Comparison of ENCODE assay signal across 19 cellular contexts in the genomic region with DNA sequence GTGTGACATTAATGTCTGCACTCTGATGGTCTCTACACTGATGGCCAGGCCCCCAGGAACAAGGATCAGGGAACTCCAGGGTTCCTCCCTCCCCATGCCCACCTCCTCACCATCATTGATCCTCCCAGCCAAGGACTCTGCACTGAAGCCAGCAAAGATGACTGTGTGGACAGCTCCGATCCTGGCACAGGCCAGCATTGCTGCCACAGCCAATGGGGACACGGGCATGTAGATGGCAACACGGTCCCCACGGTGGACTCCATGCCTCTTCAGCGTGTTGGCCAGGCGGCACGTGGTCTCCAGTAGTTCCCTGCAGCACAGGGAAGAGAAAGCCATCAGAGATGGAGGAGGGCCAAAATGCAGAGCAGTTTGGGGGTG. TPM values are rescaled to one million over a fixed set of nuclear protein-coding genes. Genes with fewer than 3 reads are reported as not detected.
DNase-seq lines count a peak whose midpoint lies in the region; ATAC-seq and TF ChIP-seq lines count a peak whose summit lies in the region.
"Had no signal": no experiment of that assay in that cellular context is flagged by ENCODE, and none has a peak within 500 bp of the region (broad histone marks: within the 10 kb centered on the region; RNA-seq: fewer than 3 reads in every experiment).

No MANE protein-coding gene starts in this region.

- H3K4me1 ChIP-seq in heart left ventricle: peaks cover 16 to 74% (median 49%) of the 10 kb centered on the region in 12 donors
- peaks cover 31% of the 10 kb centered on the region for H3K4me1 ChIP-seq in lower lobe of right lung
- peaks cover 0 to 100% (median 73%) of the 10 kb centered on the region in 4 donors for H3K4me1 ChIP-seq in tibial nerve
- peaks cover 13% of the 10 kb centered on the region for H3K4me1 ChIP-seq in HAP-1

- H3K36me3 ChIP-seq in heart left ventricle (peaks cover 0 to 34% (median 22%) of the 10 kb centered on the region in 9 donors), lower lobe of right lung (peaks cover 23% of the 10 kb centered on the region), tibial nerve (no peaks in the 10 kb centered on the region), HAP-1 (replicated peaks) (no peaks in the 10 kb centered on the region)

- WGBS in heart left ventricle, 4 donors: 60 to 85% (median 78%) methylated on average over 1 to 7 of the region's 7 CpGs
- 73 to 81% methylated on average over 7 of the region's 7 CpGs for WGBS in tibial nerve, 2 donors

- H3K27ac Mint-ChIP-seq in stimulated activated naive CD8-positive, alpha-beta T cell treated with anti-CD3 and anti-CD28 coated beads, Interleukin-15, amount 100 ng/mL, for 72 hours: no peak overlapping the region

- TF ChIP-seq POLR2A in heart left ventricle (IDR thresholded peaks at IDR 0.05) (no peak), tibial nerve (IDR thresholded peaks at IDR 0.05) (no peak)

- H3K4me3 Mint-ChIP-seq in stimulated activated naive CD8-positive, alpha-beta T cell treated with anti-CD3 and anti-CD28 coated beads, Interleukin-15, amount 100 ng/mL, for 72 hours: no peak overlapping the region
- H3K4me3 Mint-ChIP-seq: CD14-positive monocyte had no signal

- ATAC-seq in heart left ventricle (no peak), Right ventricle myocardium superior (ENCODE audit: poor library complexity) (no peak), lower lobe of right lung (no peak)
- ATAC-seq in stimulated activated naive CD8-positive, alpha-beta T cell treated with anti-CD3 and anti-CD28 coated beads, Interleukin-15, amount 100 ng/mL, for 72 hours: no peak
- ATAC-seq: K562 had no signal

- H3K9me3 ChIP-seq in heart left ventricle (no peaks in the 10 kb centered on the region), lower lobe of right lung (no peaks in the 10 kb centered on the region), tibial nerve (no peaks in the 10 kb centered on the region), HAP-1 (no peaks in the 10 kb centered on the region)

- H3K27me3 Mint-ChIP-seq in stimulated activated naive CD8-positive, alpha-beta T cell treated with anti-CD3 and anti-CD28 coated beads, Interleukin-15, amount 100 ng/mL, for 72 hours: no peaks in the 10 kb centered on the region

- H3K27me3 ChIP-seq in heart left ventricle (no peaks in the 10 kb centered on the region), lower lobe of right lung (ENCODE audit: low read depth) (no peaks in the 10 kb centered on the region), tibial nerve (no peaks in the 10 kb centered on the region), HAP-1 (ENCODE audit: low read depth) (no peaks in the 10 kb centered on the region)

- intact Hi-C loops in heart left ventricle (cut with DNase I): loop anchor here in 4 of 10 donors (5.0 kb wide), 2 partner anchors 33 to 37 kb away; no protein-coding TSS in a partner anchor
- intact Hi-C loops in Right ventricle myocardium superior (cut with DNase I): no loop called here
- intact Hi-C loops in lower lobe of right lung (cut with DNase I): no loop called here

- TF ChIP-seq EP300 in tibial nerve (IDR thresholded peaks at IDR 0.05): no peak

- DNase-seq in heart left ventricle: peak in 3 of 5 donors; percentile 25 to 47 (median 30)
- no peak for DNase-seq in Right ventricle myocardium superior
- peak; percentile 22 for DNase-seq in lower lobe of right lung
- no peak for DNase-seq in tibial nerve (ENCODE audit: low spot score in 2 of 2)
- no peak for DNase-seq in stimulated activated naive CD8-positive, alpha-beta T cell treated with anti-CD3 and anti-CD28 coated beads, Interleukin-15, amount 100 ng/mL, for 72 hours
- DNase-seq in NCI-H774 (lab: John Stamatoyannopoulos, UW): no peak
- no peak for DNase-seq in HAP-1 (ENCODE audit: low spot score in 2 of 2)
- DNase-seq: AML-193, DMS79 treated with DMSO at 0.1 percent for 48 hours, HCEC 1CT, NCI-H1092 treated with DMSO at 0.1 percent for 48 hours, NCI-H2081, NCI-H748 treated with DMSO at 0.1 percent for 48 hours, SHP77 treated with DMSO at 0.1 percent for 48 hours had no signal

- H3K4me3 ChIP-seq in heart left ventricle: no peak overlapping the region
- H3K4me3 ChIP-seq in lower lobe of right lung: no peak overlapping the region
- H3K4me3 ChIP-seq in tibial nerve: no peak overlapping the region
- no peak overlapping the region for H3K4me3 ChIP-seq in HAP-1
- H3K4me3 ChIP-seq: K562 had no signal

- no peak overlapping the region for H3K27ac ChIP-seq in heart left ventricle
- peak overlapping the region; percentile 98 for H3K27ac ChIP-seq in cingulate gyrus (ENCODE audit: low read depth, low read length)
- no peak overlapping the region for H3K27ac ChIP-seq in lower lobe of right lung
- H3K27ac ChIP-seq in tibial nerve: peak overlapping the region; percentile 5 to 96 (median 60)
- H3K27ac ChIP-seq: 22Rv1 had no signal

- TF ChIP-seq CTCF in heart left ventricle (IDR thresholded peaks at IDR 0.05): no peak
- no peak for TF ChIP-seq CTCF in lower lobe of right lung (IDR thresholded peaks at IDR 0.05)
- TF ChIP-seq CTCF in tibial nerve (IDR thresholded peaks at IDR 0.05): no peak

- H3K4me1 Mint-ChIP-seq in stimulated activated naive CD8-positive, alpha-beta T cell treated with anti-CD3 and anti-CD28 coated beads, Interleukin-15, amount 100 ng/mL, for 72 hours: peaks cover 23% of the 10 kb centered on the region

- in situ Hi-C loops in HAP-1 (cut with MboI; ENCODE audit: low sequenced_read_pairs): no loop called here

- H3K9me3 Mint-ChIP-seq in stimulated activated naive CD8-positive, alpha-beta T cell treated with anti-CD3 and anti-CD28 coated beads, Interleukin-15, amount 100 ng/mL, for 72 hours: no peaks in the 10 kb centered on the region
- H3K9me3 Mint-ChIP-seq: CD14-positive monocyte had no signal

RNA-seq across cellular contexts. Expression of a gene that starts 27.3 kb away (rescaled TPM):
- 100 to 1,000 TPM in 5 of 9 donors, 10 to 100 TPM in 4; 57.5 to 177 (median 104) TPM for total RNA-seq in heart left ventricle
- polyA plus RNA-seq in heart left ventricle: 10 to 100 TPM; 43.5 to 78.9 TPM
- total RNA-seq in Right ventricle myocardium superior: 143 TPM
- 41.8 TPM for total RNA-seq in lower lobe of right lung
- total RNA-seq in tibial nerve: 10 to 100 TPM; 38.5 to 55.5 (median 42.2) TPM

RNA-seq across cellular contexts. Expression of a gene that starts 38.1 kb away (rescaled TPM):
- total RNA-seq in heart left ventricle: 10 to 100 TPM; 22.6 to 61.3 (median 31.9) TPM
- 10 to 100 TPM; 16.2 to 58.5 TPM for polyA plus RNA-seq in heart left ventricle
- total RNA-seq in Right ventricle myocardium superior: 23.2 TPM
- total RNA-seq in lower lobe of right lung: 82.9 TPM
- 10 to 100 TPM; 45.3 to 83.1 (median 54.1) TPM for total RNA-seq in tibial nerve

RNA-seq across cellular contexts. Expression of a gene that starts 51.3 kb away (rescaled TPM):
- total RNA-seq in heart left ventricle (under 1 TPM in 5 of 9 donors, not detected in 4; 0.22 to 0.96 (median 0.51) TPM), Right ventricle myocardium superior (0.30 TPM), lower lobe of right lung (not detected), tibial nerve (not detected)
- under 1 TPM in 1 of 2 donors, not detected in 1; 0.19 TPM for polyA plus RNA-seq in heart left ventricle
- total RNA-seq: K562, NCI-H460 had no signal
- polyA plus RNA-seq: CD14-positive monocyte, K562 had no signal

Comparison
In these comparisons a context has a peak if more than half of its experiments do, and no peak if none do; other contexts are left out.
1. DNase-seq: peak in heart left ventricle (3 of 5) and lower lobe of right lung (single experiment); none in Right ventricle myocardium superior (single experiment), tibial nerve (0 of 2), stimulated activated naive CD8-positive, alpha-beta T cell treated with anti-CD3 and anti-CD28 coated beads, Interleukin-15, amount 100 ng/mL, for 72 hours (0 of 2), NCI-H774 (single experiment) and HAP-1 (0 of 2).
2. H3K27ac ChIP-seq: peak in cingulate gyrus (single experiment) and tibial nerve (4 of 4); none in heart left ventricle (0 of 12) and lower lobe of right lung (single experiment).